In genomic region chr12:122035292-122035691, GRCh38 we compare ENCODE assay signal across 20 cellular contexts. TPM values are rescaled to one million over a fixed set of nuclear protein-coding genes. Genes with fewer than 3 reads are reported as not detected.
A peak's percentile ranks its signal among the peaks of the same experiment; 100 is the strongest.
DNase-seq lines count a peak whose midpoint lies in the region; ATAC-seq, FAIRE-seq and TF ChIP-seq lines count a peak whose summit lies in the region.
"Had no signal": no experiment of that assay in that cellular context is flagged by ENCODE, and none has a peak within 500 bp of the region (broad histone marks: within the 10 kb centered on the region; RNA-seq: fewer than 3 reads in every experiment).

No MANE protein-coding gene starts in this region.

- TF ChIP-seq CTCF in body of pancreas (IDR thresholded peaks at IDR 0.05), result no peak
- TF ChIP-seq CTCF in kidney (IDR thresholded peaks at IDR 0.05; ENCODE audit: borderline replicate concordance, extremely low read depth, insufficient read depth), result no peak
- no peak for TF ChIP-seq CTCF in stomach (IDR thresholded peaks at IDR 0.05)
- TF ChIP-seq CTCF in HFFc6 (IDR thresholded peaks at IDR 0.05), result no peak

- H3K4me1 ChIP-seq in body of pancreas, result peaks cover 38% of the 10 kb centered on the region
- H3K4me1 ChIP-seq in kidney (ENCODE audit: control insufficient read depth in 1 of 2, insufficient read depth in 1 of 2, low read depth in 1 of 2, low read length in 2 of 2), result peaks cover 11 to 16% of the 10 kb centered on the region in 2 donors
- H3K4me1 ChIP-seq in stomach, result peaks cover 0 to 4% (median 0%) of the 10 kb centered on the region in 4 donors

- DNase-seq in H7, result peak; percentile 19
- DNase-seq in body of pancreas, result peak; percentile 48 to 76 (median 63)
- peak; percentile 92 for DNase-seq in kidney
- DNase-seq in stomach, result peak; percentile 59
- DNase-seq in NCI-H446 (lab: John Stamatoyannopoulos, UW), result no peak
- no peak for DNase-seq in NK-92 treated with Interleukin-12 subunit alpha and Interleukin-12 subunit beta, amount 100 ng/mL, for 24 hours (lab: John Stamatoyannopoulos, UW)
- no peak for DNase-seq in HFFc6
- DNase-seq: activated CD4-positive, alpha-beta T cell treated with anti-CD3 and anti-CD28 coated beads for 48 hours; activated CD8-positive, alpha-beta memory T cell treated with anti-CD3 and anti-CD28 coated beads, Interleukin-2, amount 50 U/mL, for 4 hours; activated effector memory CD4-positive, alpha-beta T cell treated with anti-CD3 and anti-CD28 coated beads, Interleukin-2, amount 50 U/mL, for 16 hours; adrenal gland; central memory CD4-positive, alpha-beta T cell; NCI-H1092; NCI-H2081 treated with DMSO at 0.1 percent for 48 hours; RPMI8226; stimulated activated CD4-positive, alpha-beta T cell treated with anti-CD3 and anti-CD28 coated beads, Interleukin-2, amount 100 ng/mL, for 48 hours had no signal

- H3K9me3 ChIP-seq in body of pancreas, result no peaks in the 10 kb centered on the region
- H3K9me3 ChIP-seq in kidney (ENCODE audit: control insufficient read depth in 1 of 2, low read length in 2 of 2), result no peaks in the 10 kb centered on the region
- no peaks in the 10 kb centered on the region for H3K9me3 ChIP-seq in stomach
- H3K9me3 ChIP-seq: adrenal gland had no signal

- H3K4me1 Mint-ChIP-seq in HFFc6 (ENCODE audit: low read depth), result no peaks in the 10 kb centered on the region

- no peak for TF ChIP-seq POLR2A in body of pancreas (IDR thresholded peaks at IDR 0.05)
- TF ChIP-seq POLR2A in stomach (IDR thresholded peaks at IDR 0.05), result no peak

- peaks cover 5% of the 10 kb centered on the region for H3K36me3 ChIP-seq in H7 (replicated peaks; ENCODE audit: control insufficient read depth, insufficient read depth, low read length)
- no peaks in the 10 kb centered on the region for H3K36me3 ChIP-seq in body of pancreas (replicated peaks in 1 of 2; ENCODE audit: insufficient read depth in 1 of 2, low read depth in 2 of 2)
- peaks cover 0 to 3% of the 10 kb centered on the region in 2 donors for H3K36me3 ChIP-seq in kidney (ENCODE audit: control insufficient read depth in 1 of 2, insufficient read depth in 2 of 2, low read length in 2 of 2)
- H3K36me3 ChIP-seq in stomach, result peaks cover 6 to 42% (median 29%) of the 10 kb centered on the region in 4 donors

- no peaks in the 10 kb centered on the region for H3K27me3 ChIP-seq in H7 (ENCODE audit: control insufficient read depth, insufficient read depth, low read length)
- H3K27me3 ChIP-seq in body of pancreas, result no peaks in the 10 kb centered on the region
- H3K27me3 ChIP-seq in stomach, result no peaks in the 10 kb centered on the region
- H3K27me3 ChIP-seq: adrenal gland had no signal

- H3K27ac ChIP-seq in body of pancreas (peak overlapping the region; percentile 34 to 67 (median 50)), kidney (ENCODE audit: low read depth in 2 of 2, low read length in 2 of 2) (peak overlapping the region; percentile 71 to 82), stomach (no peak overlapping the region)
- H3K27ac ChIP-seq: adrenal gland had no signal

- no peaks in the 10 kb centered on the region for H3K27me3 Mint-ChIP-seq in HFFc6 (ENCODE audit: insufficient read depth)

- no peak overlapping the region for H3K9ac ChIP-seq in kidney (ENCODE audit: low read length in 2 of 2)

- no peak overlapping the region for H3K27ac Mint-ChIP-seq in HFFc6

- peaks cover 6% of the 10 kb centered on the region for H3K36me3 Mint-ChIP-seq in HFFc6 (ENCODE audit: low read depth)

- ATAC-seq in body of pancreas (peak; percentile 79), HG02798 (IDR thresholded peaks at IDR 0.05; ENCODE audit: poor library complexity, unreplicated experiment) (no peak)
- ATAC-seq: GM12878 had no signal

- no peak for TF ChIP-seq EP300 in stomach (IDR thresholded peaks at IDR 0.05)

- H3K4me3 ChIP-seq in H7 (ENCODE audit: insufficient read depth, low read depth, low read length) (no peak overlapping the region), body of pancreas (no peak overlapping the region), kidney (ENCODE audit: low read length in 2 of 2) (no peak overlapping the region), stomach (no peak overlapping the region)
- H3K4me3 ChIP-seq: adrenal gland, GM12878, skin epidermis had no signal

- H3K9me3 Mint-ChIP-seq in HFFc6, result no peaks in the 10 kb centered on the region
- H3K9me3 Mint-ChIP-seq: nephron had no signal

- 55 to 61% methylated on average over 6 to 8 of the region's 8 CpGs for WGBS in body of pancreas, 2 donors
- WGBS in stomach, 5 donors, result 42 to 64% (median 46%) methylated on average over 8 of the region's 8 CpGs

- FAIRE-seq in kidney (lab: Jason Lieb, UNC), result no peak
- FAIRE-seq: GM12878 had no signal

- intact Hi-C loops in body of pancreas (cut with DNase I) (no loop called here), kidney (cut with DNase I) (no loop called here), stomach (cut with DNase I; ENCODE audit: low total_unique reads) (no loop called here)

- H3K4me3 Mint-ChIP-seq in HFFc6, result no peak overlapping the region
- H3K4me3 Mint-ChIP-seq: nephron had no signal

RNA-seq across cellular contexts. Expression of gene BCL7A, which starts 13.6 kb away (rescaled TPM):
- total RNA-seq in H7 (2014; rRNA removed; shearing (Covaris generic)), result 10.6 and 11.2 TPM in 2 replicates
- total RNA-seq in body of pancreas (10 to 100 TPM; 19.1 to 25.2 TPM), kidney (22.7 TPM), stomach (10 to 100 TPM in 1 of 5 donors, 1 to 10 TPM in 4; 2.0 to 11.6 (median 2.9) TPM)
- polyA plus RNA-seq in kidney (ENCODE audit: insufficient read depth, low read depth, low replicate concordance) (6.8 TPM), stomach (1 to 10 TPM; 1.5 to 3.4 (median 2.6) TPM)
- total RNA-seq in HFFc6 (2021; fragmentation: NEBNext Ultra II Directional; extraction: Animal tissue kit (Norgen Biotek cat#: 25700)), result 1 to 10 TPM; 2.6 to 3.8 (median 3.4) TPM

RNA-seq across cellular contexts. Expression of gene MLXIP, which starts 43.3 kb away (rescaled TPM):
- total RNA-seq in H7 (2014; rRNA removed; shearing (Covaris generic)), result 29.7 and 49.8 TPM in 2 replicates
- total RNA-seq in body of pancreas, result 10 to 100 TPM; 43.6 to 84.0 TPM
- 67.6 TPM for total RNA-seq in kidney
- 10.9 TPM for polyA plus RNA-seq in kidney (ENCODE audit: insufficient read depth, low read depth, low replicate concordance)
- total RNA-seq in stomach, result 100 to 1,000 TPM in 1 of 5 donors, 10 to 100 TPM in 4; 34.5 to 140 (median 37.1) TPM
- 10 to 100 TPM; 12.3 to 28.0 (median 16.6) TPM for polyA plus RNA-seq in stomach
- total RNA-seq in HFFc6 (2021; fragmentation: NEBNext Ultra II Directional; extraction: Animal tissue kit (Norgen Biotek cat#: 25700)), result 10 to 100 TPM; 19.0 to 23.8 (median 21.7) TPM

Comparison
In these comparisons a context has a peak if more than half of its experiments do, and no peak if none do; other contexts are left out.
1. DNase-seq: peak in H7 (single experiment), body of pancreas (4 of 4), kidney (single experiment) and stomach (single experiment); none in NCI-H446 (0 of 2), NK-92 treated with Interleukin-12 subunit alpha and Interleukin-12 subunit beta, amount 100 ng/mL, for 24 hours (single experiment) and HFFc6 (single experiment).
2. H3K27ac ChIP-seq: peak in body of pancreas (4 of 4) and kidney (2 of 2); none in stomach (0 of 5).